Comparison of ENCODE assay signal across 25 cellular contexts in the genomic region with DNA sequence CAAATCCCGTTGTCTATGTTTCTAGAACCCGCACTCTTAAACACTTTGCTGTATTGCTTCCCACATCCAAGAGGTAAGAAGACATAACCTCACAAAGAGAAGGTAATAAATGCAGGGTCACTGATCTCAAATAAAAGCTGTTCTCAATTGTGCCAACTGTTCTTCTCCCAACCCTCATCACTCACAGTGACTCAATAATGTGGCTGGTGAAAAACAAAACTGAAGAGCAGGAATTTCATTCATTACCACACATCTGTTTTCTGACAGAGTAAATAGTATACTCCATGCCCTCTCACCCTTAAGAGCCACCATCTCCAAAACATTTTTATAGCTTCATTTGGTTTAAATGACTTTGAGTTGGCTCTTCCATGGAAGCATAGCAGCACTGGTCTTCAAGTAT. TPM values are rescaled to one million over a fixed set of nuclear protein-coding genes. Genes with fewer than 3 reads are reported as not detected.
"Had no signal": no experiment of that assay in that cellular context is flagged by ENCODE, and none has a peak within 500 bp of the region (broad histone marks: within the 10 kb centered on the region; RNA-seq: fewer than 3 reads in every experiment).

No MANE protein-coding gene starts in this region.

- DNase-seq: activated B cell treated with CpG ODN at 0.5 μM for 24 hours; activated CD4-positive, alpha-beta memory T cell treated with anti-CD3 and anti-CD28 coated beads, Interleukin-2, amount 10 ng/mL, durations not matched to agents 7 days and 5 days; activated CD4-positive, alpha-beta T cell treated with anti-CD3 and anti-CD28 coated beads for 4 hours; activated effector memory CD4-positive, alpha-beta T cell treated with Interleukin-2 at 50 U/mL for 16 hours; activated naive CD4-positive, alpha-beta T cell treated with anti-CD3 and anti-CD28 coated beads for 36 hours; activated T-cell treated with anti-CD3 and anti-CD28 coated beads, Interleukin-2, amount 50 U/mL, for 72 hours; amygdala; dermis blood vessel endothelial cell; effector CD8-positive, alpha-beta T cell; erythroblast; head of caudate nucleus; hypothalamus; left ventricle myocardium inferior; naive thymus-derived CD8-positive, alpha-beta T cell; retina; sigmoid colon; stimulated activated CD4-positive, alpha-beta T cell treated with anti-CD3 and anti-CD28 coated beads, Interleukin-2, amount 100 ng/mL, for 48 hours; stimulated activated CD8-positive, alpha-beta memory T cell treated with anti-CD3 and anti-CD28 coated beads, Interleukin-4, amount 100 ng/mL, for 48 hours; stimulated activated naive B cell treated with anti-CD40 and anti-IgM and Interleukin-4, amounts not matched to agents 10 μg/mL and 1 μg/mL and 100 μg/mL, for 72 hours; T1000; transverse colon had no signal

- ATAC-seq: activated T-cell treated with anti-CD3 and anti-CD28 coated beads, Interleukin-2, amount 50 U/mL, for 72 hours; naive thymus-derived CD8-positive, alpha-beta T cell; stimulated activated naive B cell treated with anti-CD40 and anti-IgM and Interleukin-4, amounts not matched to agents 10 μg/mL and 1 μg/mL and 100 μg/mL, for 72 hours had no signal

- H3K9me3 Mint-ChIP-seq: activated B cell treated with CpG ODN at 0.5 μM for 24 hours; activated CD4-positive, alpha-beta memory T cell treated with anti-CD3 and anti-CD28 coated beads, Interleukin-2, amount 10 ng/mL, durations not matched to agents 7 days and 5 days; activated naive CD4-positive, alpha-beta T cell treated with anti-CD3 and anti-CD28 coated beads for 36 hours; brain; naive thymus-derived CD8-positive, alpha-beta T cell; neural progenitor cell; stimulated activated naive B cell treated with anti-CD40 and anti-IgM and Interleukin-4, amounts not matched to agents 10 μg/mL and 1 μg/mL and 100 μg/mL, for 72 hours had no signal

- H3K4me3 ChIP-seq: left ventricle myocardium inferior, neural progenitor cell, sigmoid colon, transverse colon had no signal

- H3K27ac Mint-ChIP-seq: activated B cell treated with CpG ODN at 0.5 μM for 24 hours; activated CD4-positive, alpha-beta memory T cell treated with anti-CD3 and anti-CD28 coated beads, Interleukin-2, amount 10 ng/mL, durations not matched to agents 7 days and 5 days; activated naive CD4-positive, alpha-beta T cell treated with anti-CD3 and anti-CD28 coated beads for 36 hours; activated T-cell treated with anti-CD3 and anti-CD28 coated beads, Interleukin-2, amount 50 U/mL, for 72 hours; brain; naive thymus-derived CD8-positive, alpha-beta T cell; neural progenitor cell; stimulated activated naive B cell treated with anti-CD40 and anti-IgM and Interleukin-4, amounts not matched to agents 10 μg/mL and 1 μg/mL and 100 μg/mL, for 72 hours had no signal

- H3K36me3 Mint-ChIP-seq: brain; naive thymus-derived CD8-positive, alpha-beta T cell; neural progenitor cell; stimulated activated naive B cell treated with anti-CD40 and anti-IgM and Interleukin-4, amounts not matched to agents 10 μg/mL and 1 μg/mL and 100 μg/mL, for 72 hours had no signal

RNA-seq across cellular contexts. Expression of a gene that starts 6.2 kb away (rescaled TPM):
- total RNA-seq: activated naive CD4-positive, alpha-beta T cell treated with anti-CD3 and anti-CD28 coated beads for 36 hours; activated T-cell treated with anti-CD3 and anti-CD28 coated beads, Interleukin-2, amount 50 U/mL, for 72 hours; left ventricle myocardium inferior; lung microvascular endothelial cell; naive thymus-derived CD8-positive, alpha-beta T cell; osteoblast had no signal
